In the genomic region with DNA sequence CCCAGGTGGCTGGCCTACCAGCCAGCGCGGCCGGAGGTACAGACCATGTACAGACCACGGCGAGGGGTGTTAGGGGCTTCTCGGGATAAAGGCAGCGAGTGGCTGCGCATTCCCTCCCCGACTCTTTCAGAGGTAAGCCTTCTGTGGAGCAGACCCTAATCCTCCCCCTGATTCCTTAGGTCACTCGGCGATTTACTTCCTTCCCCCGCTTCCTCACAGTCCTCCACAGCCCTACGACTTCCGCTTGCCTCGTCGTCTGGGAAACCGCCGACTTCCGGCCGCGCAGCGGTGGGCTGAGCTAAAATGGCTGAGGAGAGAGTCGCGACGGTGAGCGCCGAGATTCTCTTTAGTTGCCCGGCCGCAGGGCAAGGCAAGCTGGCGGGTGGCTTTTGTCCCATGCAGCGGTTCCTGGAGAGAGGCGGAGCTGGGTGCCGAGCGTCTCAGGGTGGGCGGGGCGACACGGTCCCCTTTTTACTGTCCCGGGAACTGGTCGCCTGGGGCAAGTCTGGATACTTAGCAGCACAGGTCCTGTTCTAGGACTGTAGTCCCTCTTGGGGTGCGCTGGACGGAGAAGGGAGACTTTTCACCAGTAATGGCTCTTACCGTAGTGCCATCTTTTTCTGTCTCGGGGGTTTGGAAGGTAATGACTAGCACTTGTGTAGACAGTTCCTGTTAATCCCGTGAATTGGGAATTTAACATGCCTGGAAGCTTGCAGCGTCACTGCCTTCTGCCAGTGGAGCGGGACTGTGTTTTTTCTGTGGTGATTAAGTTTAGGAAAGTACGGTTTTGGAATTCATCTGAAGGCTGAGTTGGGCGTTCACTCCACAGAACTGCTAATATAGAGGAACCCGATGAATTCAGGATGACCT, we compare ENCODE assay signal across 8 cellular contexts. TPM values are rescaled to one million over a fixed set of nuclear protein-coding genes. Genes with fewer than 3 reads are reported as not detected.
DNase-seq lines count a peak whose midpoint lies in the region; ATAC-seq and TF ChIP-seq lines count a peak whose summit lies in the region.

A gene with protein sequence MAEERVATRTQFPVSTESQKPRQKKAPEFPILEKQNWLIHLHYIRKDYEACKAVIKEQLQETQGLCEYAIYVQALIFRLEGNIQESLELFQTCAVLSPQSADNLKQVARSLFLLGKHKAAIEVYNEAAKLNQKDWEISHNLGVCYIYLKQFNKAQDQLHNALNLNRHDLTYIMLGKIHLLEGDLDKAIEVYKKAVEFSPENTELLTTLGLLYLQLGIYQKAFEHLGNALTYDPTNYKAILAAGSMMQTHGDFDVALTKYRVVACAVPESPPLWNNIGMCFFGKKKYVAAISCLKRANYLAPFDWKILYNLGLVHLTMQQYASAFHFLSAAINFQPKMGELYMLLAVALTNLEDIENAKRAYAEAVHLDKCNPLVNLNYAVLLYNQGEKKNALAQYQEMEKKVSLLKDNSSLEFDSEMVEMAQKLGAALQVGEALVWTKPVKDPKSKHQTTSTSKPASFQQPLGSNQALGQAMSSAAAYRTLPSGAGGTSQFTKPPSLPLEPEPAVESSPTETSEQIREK (plus strand): TSS at position 283 of the 870 bp plus-strand sequence. CDS start 21 bp downstream, at position 304.
A gene with protein sequence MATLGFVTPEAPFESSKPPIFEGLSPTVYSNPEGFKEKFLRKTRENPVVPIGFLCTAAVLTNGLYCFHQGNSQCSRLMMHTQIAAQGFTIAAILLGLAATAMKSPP (minus strand): TSS at position 258 of the 870 bp plus-strand sequence. CDS start 9,808 bp downstream, outside the sequence.

- H3K4me3 ChIP-seq in ascending aorta (peak within 1 kb of the TSS; percentile 59 to 77), hepatocyte (peak within 1 kb of the TSS; percentile 60), gastrocnemius medialis (peak within 1 kb of the TSS; percentile 67 to 83 (median 80))

- H3K4me1 ChIP-seq in ascending aorta: peaks cover 0 to 8% of the 10 kb centered on the region in 2 donors
- H3K4me1 ChIP-seq in hepatocyte (ENCODE audit: insufficient read depth): peaks cover 14% of the 10 kb centered on the region
- H3K4me1 ChIP-seq in gastrocnemius medialis: peaks cover 12 to 15% of the 10 kb centered on the region in 2 donors

- DNase-seq in RWPE1 (ENCODE audit: low spot score): peak; percentile 81
- DNase-seq in ascending aorta (ENCODE audit: low spot score in 2 of 2): peak; percentile 53 to 94
- peak; percentile 93 for DNase-seq in hepatocyte (ENCODE audit: low spot score)
- peak; percentile 65 to 81 for DNase-seq in gastrocnemius medialis
- no peak for DNase-seq in SKM-1 treated with dmso at 0.1 percent for 144 hours (lab: John Stamatoyannopoulos, UW; ENCODE audit: unreplicated experiment)
- no peak for DNase-seq in NCI-H774 (lab: John Stamatoyannopoulos, UW)

- intact Hi-C loops in ascending aorta (cut with DNase I) (loop anchor here (2.0 to 5.0 kb wide), 2 partner anchors 99 to 214 kb away; a partner anchor contains a TSS), gastrocnemius medialis (cut with DNase I; ENCODE audit: low total_unique reads) (loop anchor here (5.0 to 10.0 kb wide), 2 partner anchors 214 to 311 kb away; a partner anchor contains a TSS)

- CTCF ChIA-PET in RWPE1 (lab: Yijun Ruan, JAX): interaction anchor here (0.5 to 1.4 kb wide), 4 partner anchors 56 to 430 kb away, joined by 3 to 9 read pairs (median 4); no protein-coding TSS in a partner anchor

- in situ Hi-C loops in gastrocnemius medialis (cut with MboI; ENCODE audit: low sequenced_read_pairs in 4 of 4): loop anchor here in 3 of 4 donors (10.0 to 25.0 kb wide), 3 partner anchors 61 to 224 kb away; a partner anchor contains a TSS

- no peaks in the 10 kb centered on the region for H3K36me3 ChIP-seq in ascending aorta
- no peaks in the 10 kb centered on the region for H3K36me3 ChIP-seq in hepatocyte (replicated peaks; ENCODE audit: insufficient read depth, low read depth)
- H3K36me3 ChIP-seq in gastrocnemius medialis: no peaks in the 10 kb centered on the region

- WGBS in hepatocyte (ENCODE audit: low lambda C conversion rate, missing lambda C conversion rate): under 1% methylated on average over 49 of the region's 49 CpGs

- ATAC-seq in GM18498 (IDR thresholded peaks at IDR 0.05; ENCODE audit: unreplicated experiment) (peak; percentile 97), HG02870 (IDR thresholded peaks at IDR 0.05; ENCODE audit: unreplicated experiment) (peak; percentile 95), gastrocnemius medialis (peak; percentile 96 to 97)

- TF ChIP-seq CTCF in RWPE1 (conservative IDR thresholded peaks at IDR 0.05; ENCODE audit: low read depth) (no peak), ascending aorta (IDR thresholded peaks at IDR 0.05) (no peak), hepatocyte (IDR thresholded peaks at IDR 0.05; ENCODE audit: poor library complexity) (no peak), gastrocnemius medialis (IDR thresholded peaks at IDR 0.05 in 4 of 5, conservative IDR thresholded peaks at IDR 0.05 in 1 of 5) (no peak)

- H3K27me3 ChIP-seq in ascending aorta (no peaks in the 10 kb centered on the region), hepatocyte (peaks cover 1% of the 10 kb centered on the region), gastrocnemius medialis (no peaks in the 10 kb centered on the region)

- peak within 1 kb of the TSS; percentile 89 for H3K4me2 ChIP-seq in hepatocyte

- TF ChIP-seq POLR2A in gastrocnemius medialis (IDR thresholded peaks at IDR 0.05): peak; percentile 68 to 69

- no peaks in the 10 kb centered on the region for H3K9me3 ChIP-seq in ascending aorta
- H3K9me3 ChIP-seq in hepatocyte (ENCODE audit: low read depth): no peaks in the 10 kb centered on the region
- no peaks in the 10 kb centered on the region for H3K9me3 ChIP-seq in gastrocnemius medialis

- peak within 1 kb of the TSS; percentile 96 for H3K27ac ChIP-seq in RWPE1
- H3K27ac ChIP-seq in ascending aorta: peak within 1 kb of the TSS; percentile 88 to 92
- peak within 1 kb of the TSS; percentile 90 for H3K27ac ChIP-seq in hepatocyte
- H3K27ac ChIP-seq in gastrocnemius medialis: peak within 1 kb of the TSS; percentile 85 to 88 (median 86)

- POLR2A ChIA-PET in RWPE1 (lab: Yijun Ruan, JAX; ENCODE audit: low non-redundant PET): no interaction called here

- no peaks in the 10 kb centered on the region for H4K20me1 ChIP-seq in hepatocyte (ENCODE audit: insufficient read depth, poor library complexity, severe bottlenecking)

- H3K79me2 ChIP-seq in hepatocyte: peaks cover 26% of the 10 kb centered on the region

- H2AFZ ChIP-seq in hepatocyte: peak within 1 kb of the TSS; percentile 98

- no peaks in the 10 kb centered on the region for H3K9me2 ChIP-seq in hepatocyte (replicated peaks; ENCODE audit: insufficient read depth)

RNA-seq across cellular contexts. Expression of the first gene that starts in this region (rescaled TPM):
- total RNA-seq in ascending aorta (9.9 TPM), hepatocyte (24.6 and 28.3 TPM in 2 replicates), gastrocnemius medialis (10 to 100 TPM; 21.6 to 37.0 (median 28.7) TPM)
- polyA plus RNA-seq in hepatocyte: 18.1 and 20.6 TPM in 2 replicates

RNA-seq across cellular contexts. Expression of the second gene that starts in this region (rescaled TPM):
- total RNA-seq in ascending aorta (not detected), hepatocyte (not detected in 2 replicates), gastrocnemius medialis (not detected)
- 0.23 TPM in 1 of 2 replicates, not detected in the other for polyA plus RNA-seq in hepatocyte

Comparison
In these comparisons a context has a peak if more than half of its experiments do, and no peak if none do; other contexts are left out.
1. DNase-seq: peak in RWPE1 (single experiment), ascending aorta (2 of 2), hepatocyte (single experiment) and gastrocnemius medialis (2 of 2); none in SKM-1 treated with dmso at 0.1 percent for 144 hours (single experiment) and NCI-H774 (single experiment).
2. Peak in every context shown above with its lines, with median percentiles within 50 percentile points of each other: ATAC-seq, H3K27ac ChIP-seq and H3K4me3 ChIP-seq.